In genomic region chr12:92503029-92503931, GRCh38 we compare ENCODE assay signal across 1 cellular context.
TF ChIP-seq lines count a peak whose summit lies in the region.

No MANE protein-coding gene starts in this region.

TF ChIP-seq in HepG2, 621 proteins besides CTCF, POLR2A, EP300 and RAD21 (continued from another document):
- TF ChIP-seq, protein P1, sequence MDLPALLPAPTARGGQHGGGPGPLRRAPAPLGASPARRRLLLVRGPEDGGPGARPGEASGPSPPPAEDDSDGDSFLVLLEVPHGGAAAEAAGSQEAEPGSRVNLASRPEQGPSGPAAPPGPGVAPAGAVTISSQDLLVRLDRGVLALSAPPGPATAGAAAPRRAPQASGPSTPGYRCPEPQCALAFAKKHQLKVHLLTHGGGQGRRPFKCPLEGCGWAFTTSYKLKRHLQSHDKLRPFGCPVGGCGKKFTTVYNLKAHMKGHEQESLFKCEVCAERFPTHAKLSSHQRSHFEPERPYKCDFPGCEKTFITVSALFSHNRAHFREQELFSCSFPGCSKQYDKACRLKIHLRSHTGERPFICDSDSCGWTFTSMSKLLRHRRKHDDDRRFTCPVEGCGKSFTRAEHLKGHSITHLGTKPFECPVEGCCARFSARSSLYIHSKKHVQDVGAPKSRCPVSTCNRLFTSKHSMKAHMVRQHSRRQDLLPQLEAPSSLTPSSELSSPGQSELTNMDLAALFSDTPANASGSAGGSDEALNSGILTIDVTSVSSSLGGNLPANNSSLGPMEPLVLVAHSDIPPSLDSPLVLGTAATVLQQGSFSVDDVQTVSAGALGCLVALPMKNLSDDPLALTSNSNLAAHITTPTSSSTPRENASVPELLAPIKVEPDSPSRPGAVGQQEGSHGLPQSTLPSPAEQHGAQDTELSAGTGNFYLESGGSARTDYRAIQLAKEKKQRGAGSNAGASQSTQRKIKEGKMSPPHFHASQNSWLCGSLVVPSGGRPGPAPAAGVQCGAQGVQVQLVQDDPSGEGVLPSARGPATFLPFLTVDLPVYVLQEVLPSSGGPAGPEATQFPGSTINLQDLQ (CRISPR knock-in tag; IDR thresholded peaks at IDR 0.05) = no peak
- TF ChIP-seq, protein P2, sequence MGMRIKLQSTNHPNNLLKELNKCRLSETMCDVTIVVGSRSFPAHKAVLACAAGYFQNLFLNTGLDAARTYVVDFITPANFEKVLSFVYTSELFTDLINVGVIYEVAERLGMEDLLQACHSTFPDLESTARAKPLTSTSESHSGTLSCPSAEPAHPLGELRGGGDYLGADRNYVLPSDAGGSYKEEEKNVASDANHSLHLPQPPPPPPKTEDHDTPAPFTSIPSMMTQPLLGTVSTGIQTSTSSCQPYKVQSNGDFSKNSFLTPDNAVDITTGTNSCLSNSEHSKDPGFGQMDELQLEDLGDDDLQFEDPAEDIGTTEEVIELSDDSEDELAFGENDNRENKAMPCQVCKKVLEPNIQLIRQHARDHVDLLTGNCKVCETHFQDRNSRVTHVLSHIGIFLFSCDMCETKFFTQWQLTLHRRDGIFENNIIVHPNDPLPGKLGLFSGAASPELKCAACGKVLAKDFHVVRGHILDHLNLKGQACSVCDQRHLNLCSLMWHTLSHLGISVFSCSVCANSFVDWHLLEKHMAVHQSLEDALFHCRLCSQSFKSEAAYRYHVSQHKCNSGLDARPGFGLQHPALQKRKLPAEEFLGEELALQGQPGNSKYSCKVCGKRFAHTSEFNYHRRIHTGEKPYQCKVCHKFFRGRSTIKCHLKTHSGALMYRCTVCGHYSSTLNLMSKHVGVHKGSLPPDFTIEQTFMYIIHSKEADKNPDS (CRISPR knock-in tag; IDR thresholded peaks at IDR 0.05) = no peak
- TF ChIP-seq CCDC6 (CRISPR knock-in tag; IDR thresholded peaks at IDR 0.05) = no peak
- no peak for TF ChIP-seq ZBED4 (CRISPR knock-in tag; IDR thresholded peaks at IDR 0.05; ENCODE audit: borderline replicate concordance)
- TF ChIP-seq TBX2 (CRISPR knock-in tag; IDR thresholded peaks at IDR 0.05; ENCODE audit: borderline replicate concordance) = peak; percentile 68
- no peak for TF ChIP-seq NCOA5 (CRISPR knock-in tag; IDR thresholded peaks at IDR 0.05)
- peak; percentile 59 for TF ChIP-seq CREM (IDR thresholded peaks at IDR 0.05)
- TF ChIP-seq CREM (CRISPR knock-in tag; IDR thresholded peaks at IDR 0.05) = no peak
- no peak for TF ChIP-seq ZHX2 (IDR thresholded peaks at IDR 0.05; ENCODE audit: low read depth)
- TF ChIP-seq ZHX2 (CRISPR knock-in tag; IDR thresholded peaks at IDR 0.05; ENCODE audit: borderline replicate concordance) = no peak
- TF ChIP-seq HMG20B (CRISPR knock-in tag; conservative IDR thresholded peaks at IDR 0.05) = 0 out of 2 replicates have a peak, but pooled peaks have one; percentile 15
- TF ChIP-seq CCAR2 (optimal IDR thresholded peaks at IDR 0.05; ENCODE audit: low read depth, low read length) = no peak
- TF ChIP-seq SNAPC5 (CRISPR knock-in tag; IDR thresholded peaks at IDR 0.05; ENCODE audit: borderline replicate concordance) = no peak
- no peak for TF ChIP-seq ZNF878 (CRISPR knock-in tag; IDR thresholded peaks at IDR 0.05)
- no peak for TF ChIP-seq ZNF543 (CRISPR knock-in tag; IDR thresholded peaks at IDR 0.05)
- no peak for TF ChIP-seq USF2 (IDR thresholded peaks at IDR 0.05; ENCODE audit: low read depth, low read length)
- no peak for TF ChIP-seq USF2 (CRISPR knock-in tag; IDR thresholded peaks at IDR 0.05; ENCODE audit: borderline replicate concordance)
- TF ChIP-seq SP2 (CRISPR knock-in tag; IDR thresholded peaks at IDR 0.05) = no peak
- TF ChIP-seq ZNF780A (CRISPR knock-in tag; IDR thresholded peaks at IDR 0.05) = no peak
- TF ChIP-seq SCMH1 (CRISPR knock-in tag; IDR thresholded peaks at IDR 0.05; ENCODE audit: borderline replicate concordance) = no peak
- TF ChIP-seq ZNF891 (CRISPR knock-in tag; IDR thresholded peaks at IDR 0.05) = no peak
